In genomic region chr13:55000043-55000442, GRCh38 we compare ENCODE assay signal across 26 cellular contexts.
"Had no signal": no experiment of that assay in that cellular context is flagged by ENCODE, and none has a peak within 500 bp of the region (broad histone marks: within the 10 kb centered on the region; RNA-seq: fewer than 3 reads in every experiment).

No MANE protein-coding gene starts in this region.

- H3K36me3 ChIP-seq: breast epithelium, esophagus muscularis mucosa, gastrocnemius medialis, neutrophil, ovary, prostate gland, upper lobe of left lung had no signal

- ATAC-seq: activated CD4-positive, alpha-beta T cell treated with anti-CD3 and anti-CD28 coated beads for 36 hours; effector memory CD8-positive, alpha-beta T cell; gastrocnemius medialis; left ventricle myocardium superior; natural killer cell treated with Interleukin-12 subunit alpha and Interleukin-12 subunit beta and Interleukin-15 and Interleukin-18, amount 100 ng/mL, for 72 hours; T-cell had no signal

- H3K4me3 ChIP-seq: breast epithelium, dorsolateral prefrontal cortex, esophagus muscularis mucosa, gastrocnemius medialis, ovary, prostate gland, upper lobe of left lung had no signal

- H3K27me3 ChIP-seq: breast epithelium, dorsolateral prefrontal cortex, esophagus muscularis mucosa, gastrocnemius medialis, neutrophil, ovary, upper lobe of left lung had no signal

- H3K4me1 ChIP-seq: breast epithelium, esophagus muscularis mucosa, gastrocnemius medialis, prostate gland, upper lobe of left lung had no signal

- DNase-seq: activated B cell treated with CpG ODN at 0.5 μM for 24 hours; activated CD4-positive, alpha-beta T cell treated with anti-CD3 and anti-CD28 coated beads for 36 hours; activated CD4-positive, alpha-beta T cell treated with anti-CD3 and anti-CD28 coated beads, Interleukin-2, amount 50 U/mL, for 48 hours; activated naive CD4-positive, alpha-beta T cell treated with Interleukin-2 at 50 U/mL for 16 hours; activated naive CD8-positive, alpha-beta T cell treated with anti-CD3 and anti-CD28 coated beads, Interleukin-2, amount 10 ng/mL, durations not matched to agents 7 days and 5 days; activated T-cell treated with anti-CD3 and anti-CD28 coated beads, Interleukin-2, amount 50 U/mL, for 48 hours; amniotic stem cell; dorsolateral prefrontal cortex; effector memory CD8-positive, alpha-beta T cell; gastrocnemius medialis; hypothalamus; left ventricle myocardium superior; mammary epithelial cell; midbrain; ovary; stimulated activated CD4-positive, alpha-beta T cell treated with anti-CD3 and anti-CD28 coated beads, Interleukin-2, amount 100 ng/mL, for 48 hours; stimulated activated naive CD4-positive, alpha-beta T cell treated with Interleukin-2 at 50 U/mL for 16 hours; T-cell; upper lobe of left lung had no signal

- H3K4me1 Mint-ChIP-seq: activated B cell treated with CpG ODN at 0.5 μM for 24 hours; activated CD4-positive, alpha-beta T cell treated with anti-CD3 and anti-CD28 coated beads for 36 hours; activated naive CD8-positive, alpha-beta T cell treated with anti-CD3 and anti-CD28 coated beads, Interleukin-2, amount 10 ng/mL, durations not matched to agents 7 days and 5 days; central memory CD8-positive, alpha-beta T cell; T-cell had no signal

- H3K27ac ChIP-seq: breast epithelium, dorsolateral prefrontal cortex, esophagus muscularis mucosa, gastrocnemius medialis, neutrophil, ovary, prostate gland, upper lobe of left lung had no signal

- H3K36me3 Mint-ChIP-seq: activated naive CD8-positive, alpha-beta T cell treated with anti-CD3 and anti-CD28 coated beads, Interleukin-2, amount 10 ng/mL, durations not matched to agents 7 days and 5 days; natural killer cell treated with Interleukin-12 subunit alpha and Interleukin-12 subunit beta and Interleukin-15 and Interleukin-18, amount 100 ng/mL, for 72 hours; T-cell had no signal

- H3K4me3 Mint-ChIP-seq: activated B cell treated with CpG ODN at 0.5 μM for 24 hours; activated CD4-positive, alpha-beta T cell treated with anti-CD3 and anti-CD28 coated beads for 36 hours; activated naive CD8-positive, alpha-beta T cell treated with anti-CD3 and anti-CD28 coated beads, Interleukin-2, amount 10 ng/mL, durations not matched to agents 7 days and 5 days; central memory CD8-positive, alpha-beta T cell; effector memory CD8-positive, alpha-beta T cell; natural killer cell treated with Interleukin-12 subunit alpha and Interleukin-12 subunit beta and Interleukin-15 and Interleukin-18, amount 100 ng/mL, for 72 hours; T-cell; T-helper 2 cell treated with Interferon-gamma antibody and Interleukin-4, amounts not matched to agents 5 μg/mL and 100 μg/mL, for 36 hours had no signal

- H3K27me3 Mint-ChIP-seq: activated B cell treated with CpG ODN at 0.5 μM for 24 hours; activated CD4-positive, alpha-beta T cell treated with anti-CD3 and anti-CD28 coated beads for 36 hours; activated naive CD8-positive, alpha-beta T cell treated with anti-CD3 and anti-CD28 coated beads, Interleukin-2, amount 10 ng/mL, durations not matched to agents 7 days and 5 days; central memory CD8-positive, alpha-beta T cell; effector memory CD8-positive, alpha-beta T cell; natural killer cell treated with Interleukin-12 subunit alpha and Interleukin-12 subunit beta and Interleukin-15 and Interleukin-18, amount 100 ng/mL, for 72 hours; T-cell had no signal

- H3K9me3 ChIP-seq: breast epithelium, esophagus muscularis mucosa, gastrocnemius medialis, neutrophil, ovary, prostate gland had no signal

- H3K27ac Mint-ChIP-seq: activated B cell treated with CpG ODN at 0.5 μM for 24 hours; activated CD4-positive, alpha-beta T cell treated with anti-CD3 and anti-CD28 coated beads for 36 hours; activated naive CD8-positive, alpha-beta T cell treated with anti-CD3 and anti-CD28 coated beads, Interleukin-2, amount 10 ng/mL, durations not matched to agents 7 days and 5 days; effector memory CD8-positive, alpha-beta T cell; natural killer cell treated with Interleukin-12 subunit alpha and Interleukin-12 subunit beta and Interleukin-15 and Interleukin-18, amount 100 ng/mL, for 72 hours; T-cell; T-helper 2 cell treated with Interferon-gamma antibody and Interleukin-4, amounts not matched to agents 5 μg/mL and 100 μg/mL, for 36 hours had no signal
